ENCODE assay signal across 9 cellular contexts in the genomic region with DNA sequence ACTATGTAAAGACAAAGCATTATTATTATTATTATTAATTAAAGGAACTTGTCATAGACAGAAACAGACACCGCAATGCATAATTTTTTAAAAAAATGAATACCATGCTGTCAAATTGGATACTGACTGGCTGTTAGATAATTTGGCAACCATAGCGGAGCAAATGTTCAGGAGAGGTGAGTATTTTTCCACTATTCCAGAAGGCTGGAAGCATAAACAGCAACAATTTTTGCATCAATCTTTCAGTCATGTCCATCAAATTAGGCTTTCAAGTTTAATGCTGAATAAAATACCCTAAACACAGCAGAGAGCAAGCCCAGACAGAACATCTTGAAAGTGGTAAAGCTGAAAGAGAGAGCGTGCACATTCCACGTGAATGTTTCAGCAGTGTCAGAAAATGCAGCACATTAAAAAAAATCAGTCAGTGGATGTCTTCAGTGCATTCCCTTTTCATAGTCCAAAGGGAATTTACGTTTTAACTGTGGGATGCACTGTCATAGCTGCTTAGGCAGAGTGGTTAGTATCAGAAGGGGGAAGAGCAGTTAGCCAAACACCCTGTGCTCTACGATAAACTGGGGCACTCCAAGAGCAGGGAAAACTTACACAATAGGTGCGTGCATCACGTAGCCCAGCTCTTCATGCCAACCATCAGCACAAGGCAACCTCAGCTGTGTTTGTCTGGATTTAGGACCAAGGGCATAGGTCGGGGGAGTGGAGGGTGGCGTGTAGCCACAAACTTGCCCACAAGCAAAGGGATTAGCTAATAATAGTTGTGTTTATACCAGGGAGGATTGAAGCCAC.
DNase-seq lines count a peak whose midpoint lies in the region; ATAC-seq and TF ChIP-seq lines count a peak whose summit lies in the region.
"Had no signal": no experiment of that assay in that cellular context is flagged by ENCODE, and none has a peak within 500 bp of the region (broad histone marks: within the 10 kb centered on the region; RNA-seq: fewer than 3 reads in every experiment).

No MANE protein-coding gene starts in this region.

- H3K27ac ChIP-seq in left ventricle myocardium inferior (replicated peaks) (peak overlapping the region; percentile 28), smooth muscle cell (ENCODE audit: low read depth) (peak overlapping the region; percentile 82)
- H3K27ac ChIP-seq: pancreas had no signal

- peak overlapping the region; percentile 7 for H3K9ac ChIP-seq in smooth muscle cell (ENCODE audit: low read depth)

- H3K4me3 Mint-ChIP-seq in natural killer cell treated with Interleukin-12 subunit alpha and Interleukin-12 subunit beta and Interleukin-15 and Interleukin-18, amount 100 ng/mL, for 72 hours = no peak overlapping the region

- H3K4me1 ChIP-seq in left ventricle myocardium inferior (peaks cover 10% of the 10 kb centered on the region), smooth muscle cell (ENCODE audit: low read depth) (no peaks in the 10 kb centered on the region)
- H3K4me1 ChIP-seq: pancreas had no signal

- no peaks in the 10 kb centered on the region for H4K20me1 ChIP-seq in smooth muscle cell (ENCODE audit: low read depth)

- peaks cover 38 to 43% of the 10 kb centered on the region in 2 donors for H3K27me3 Mint-ChIP-seq in natural killer cell treated with Interleukin-12 subunit alpha and Interleukin-12 subunit beta and Interleukin-15 and Interleukin-18, amount 100 ng/mL, for 72 hours

- peaks cover 4 to 7% of the 10 kb centered on the region in 2 donors for H3K4me1 Mint-ChIP-seq in natural killer cell treated with Interleukin-12 subunit alpha and Interleukin-12 subunit beta and Interleukin-15 and Interleukin-18, amount 100 ng/mL, for 72 hours (ENCODE audit: low read depth in 2 of 2)

- no peak overlapping the region for H3K27ac Mint-ChIP-seq in natural killer cell treated with Interleukin-12 subunit alpha and Interleukin-12 subunit beta and Interleukin-15 and Interleukin-18, amount 100 ng/mL, for 72 hours

- WGBS in smooth muscle cell (ENCODE audit: low lambda C conversion rate) = 28% methylated on average over 10 of the region's 10 CpGs

- H3K36me3 ChIP-seq in left ventricle myocardium inferior = no peaks in the 10 kb centered on the region
- H3K36me3 ChIP-seq in smooth muscle cell (ENCODE audit: low read depth) = no peaks in the 10 kb centered on the region
- H3K36me3 ChIP-seq: pancreas had no signal

- H3K36me3 Mint-ChIP-seq in natural killer cell treated with Interleukin-12 subunit alpha and Interleukin-12 subunit beta and Interleukin-15 and Interleukin-18, amount 100 ng/mL, for 72 hours = peaks cover 15% of the 10 kb centered on the region

- peak; percentile 80 for DNase-seq in H4 (ENCODE audit: low spot score)
- peak; percentile 32 for DNase-seq in astrocyte of the hippocampus (ENCODE audit: low read depth, low spot score)
- DNase-seq in left ventricle myocardium inferior = no peak
- DNase-seq in smooth muscle cell (lab: John Stamatoyannopoulos, UW; ENCODE audit: unreplicated experiment) = peak; percentile 13
- DNase-seq in natural killer cell treated with Interleukin-12 subunit alpha and Interleukin-12 subunit beta and Interleukin-15 and Interleukin-18, amount 100 ng/mL, for 72 hours (ENCODE audit: low spot score) = no peak
- DNase-seq: pancreas had no signal

- intact Hi-C loops in left ventricle myocardium inferior (cut with micrococcal nuclease) = no loop called here

- no peak for ATAC-seq in natural killer cell treated with Interleukin-12 subunit alpha and Interleukin-12 subunit beta and Interleukin-15 and Interleukin-18, amount 100 ng/mL, for 72 hours
- ATAC-seq in HG03460 (IDR thresholded peaks at IDR 0.05; ENCODE audit: unreplicated experiment) (no peak), HG03439 (IDR thresholded peaks at IDR 0.05; ENCODE audit: unreplicated experiment) (no peak), HG03025 (IDR thresholded peaks at IDR 0.05; ENCODE audit: low FRiP score, unreplicated experiment) (no peak)

- H3K4me3 ChIP-seq in left ventricle myocardium inferior (peak overlapping the region; percentile 30), smooth muscle cell (peak overlapping the region; percentile 8)
- H3K4me3 ChIP-seq: pancreas had no signal

- H3K79me2 ChIP-seq in smooth muscle cell (ENCODE audit: low read depth) = no peaks in the 10 kb centered on the region

- H3K9me3 ChIP-seq in left ventricle myocardium inferior (replicated peaks) = peaks cover 14% of the 10 kb centered on the region
- H3K9me3 ChIP-seq in smooth muscle cell (replicated peaks; ENCODE audit: low read depth) = no peaks in the 10 kb centered on the region
- H3K9me3 ChIP-seq: pancreas had no signal

- no peaks in the 10 kb centered on the region for H3F3A ChIP-seq in smooth muscle cell (ENCODE audit: low read depth)

- TF ChIP-seq CTCF in left ventricle myocardium inferior (IDR thresholded peaks at IDR 0.05; ENCODE audit: borderline replicate concordance) (no peak), smooth muscle cell (IDR thresholded peaks at IDR 0.05; ENCODE audit: borderline replicate concordance, insufficient read depth, poor library complexity, severe bottlenecking) (no peak)

- peak overlapping the region; percentile 71 for H3K4me2 ChIP-seq in smooth muscle cell

- H3K27me3 ChIP-seq in left ventricle myocardium inferior (ENCODE audit: low read depth) (no peaks in the 10 kb centered on the region), smooth muscle cell (ENCODE audit: low read depth) (no peaks in the 10 kb centered on the region)
- H3K27me3 ChIP-seq: pancreas had no signal

- H2AFZ ChIP-seq in smooth muscle cell (ENCODE audit: low read depth) = no peak overlapping the region

- peaks cover 2% of the 10 kb centered on the region for H3K9me3 Mint-ChIP-seq in natural killer cell treated with Interleukin-12 subunit alpha and Interleukin-12 subunit beta and Interleukin-15 and Interleukin-18, amount 100 ng/mL, for 72 hours

Comparison
In these comparisons a context has a peak if more than half of its experiments do, and no peak if none do; other contexts are left out.
1. DNase-seq: peak in H4 (single experiment), astrocyte of the hippocampus (single experiment) and smooth muscle cell (single experiment); none in left ventricle myocardium inferior (single experiment) and natural killer cell treated with Interleukin-12 subunit alpha and Interleukin-12 subunit beta and Interleukin-15 and Interleukin-18, amount 100 ng/mL, for 72 hours (single experiment).